ENCODE assay signal across 15 cellular contexts in genomic region chr6:106591111-106591825, GRCh38. TPM values are rescaled to one million over a fixed set of nuclear protein-coding genes. Genes with fewer than 3 reads are reported as not detected.
DNase-seq lines count a peak whose midpoint lies in the region; ATAC-seq and TF ChIP-seq lines count a peak whose summit lies in the region.
"Had no signal": no experiment of that assay in that cellular context is flagged by ENCODE, and none has a peak within 500 bp of the region (broad histone marks: within the 10 kb centered on the region; RNA-seq: fewer than 3 reads in every experiment).

No MANE protein-coding gene starts in this region.

- H3K4me3 Mint-ChIP-seq in WTC11 = no peak overlapping the region
- H3K4me3 Mint-ChIP-seq: activated CD8-positive, alpha-beta memory T cell treated with anti-CD3 and anti-CD28 coated beads, Interleukin-2, amount 10 ng/mL, durations not matched to agents 7 days and 5 days; stimulated activated naive CD8-positive, alpha-beta T cell treated with anti-CD3 and anti-CD28 coated beads, Interleukin-15, amount 100 ng/mL, for 72 hours had no signal

- no peaks in the 10 kb centered on the region for H3K27me3 Mint-ChIP-seq in WTC11 (ENCODE audit: low read depth)
- H3K27me3 Mint-ChIP-seq: activated CD8-positive, alpha-beta memory T cell treated with anti-CD3 and anti-CD28 coated beads, Interleukin-2, amount 10 ng/mL, durations not matched to agents 7 days and 5 days; stimulated activated naive CD8-positive, alpha-beta T cell treated with anti-CD3 and anti-CD28 coated beads, Interleukin-15, amount 100 ng/mL, for 72 hours had no signal

- H3K4me3 ChIP-seq in HFF-Myc (replicated peaks; ENCODE audit: low read depth, low read length) (no peak overlapping the region), fibroblast of villous mesenchyme (ENCODE audit: low read depth, low read length) (no peak overlapping the region)
- H3K4me3 ChIP-seq: adrenal gland had no signal

- POLR2A ChIA-PET in WTC11 (lab: Charles Lee) = no interaction called here

- no peak for TF ChIP-seq CTCF in HFF-Myc (IDR thresholded peaks at IDR 0.05; ENCODE audit: low read depth, low read length, missing control alignments)
- no peak for TF ChIP-seq CTCF in WTC11 (IDR thresholded peaks at IDR 0.05)
- no peak for TF ChIP-seq CTCF in fibroblast of villous mesenchyme (IDR thresholded peaks at IDR 0.05; ENCODE audit: insufficient read depth, low read depth, low read length)
- no peak for TF ChIP-seq CTCF in GM10266 (IDR thresholded peaks at IDR 0.05; ENCODE audit: control insufficient read depth, insufficient read depth, low read depth, missing control alignments)

- ATAC-seq in WTC11 = no peak
- ATAC-seq: activated CD8-positive, alpha-beta memory T cell treated with anti-CD3 and anti-CD28 coated beads, Interleukin-2, amount 10 ng/mL, durations not matched to agents 7 days and 5 days; stimulated activated naive CD8-positive, alpha-beta T cell treated with anti-CD3 and anti-CD28 coated beads, Interleukin-15, amount 100 ng/mL, for 72 hours had no signal

- CTCF ChIA-PET in WTC11 (lab: Charles Lee) = no interaction called here

- peaks cover 33% of the 10 kb centered on the region for H3K36me3 Mint-ChIP-seq in WTC11

- H3K4me1 Mint-ChIP-seq in WTC11 = peaks cover 5% of the 10 kb centered on the region
- H3K4me1 Mint-ChIP-seq: activated CD8-positive, alpha-beta memory T cell treated with anti-CD3 and anti-CD28 coated beads, Interleukin-2, amount 10 ng/mL, durations not matched to agents 7 days and 5 days had no signal

- peak; percentile 36 for DNase-seq in HFF-Myc (ENCODE audit: extremely low read depth, low read depth)
- no peak for DNase-seq in WTC11 (ENCODE audit: low spot score)
- DNase-seq in fibroblast of villous mesenchyme (ENCODE audit: low read depth) = peak; percentile 55
- peak; percentile 75 for DNase-seq in stromal cell of bone marrow (ENCODE audit: low read depth)
- no peak for DNase-seq in NCI-H1694 treated with DMSO at 0.1 percent for 48 hours (lab: John Stamatoyannopoulos, UW)
- DNase-seq in DMS53 treated with DMSO at 0.1 percent for 48 hours (lab: John Stamatoyannopoulos, UW; ENCODE audit: unreplicated experiment) = no peak
- DNase-seq in GM10266 (ENCODE audit: extremely low spot score) = no peak
- no peak for DNase-seq in NCI-H748 treated with DMSO at 0.1 percent for 48 hours (lab: John Stamatoyannopoulos, UW)
- DNase-seq: activated CD8-positive, alpha-beta memory T cell treated with anti-CD3 and anti-CD28 coated beads, Interleukin-2, amount 10 ng/mL, durations not matched to agents 7 days and 5 days; adrenal gland; left cardiac atrium; NCI-H1436 treated with DMSO at 0.1 percent for 48 hours; nucleus accumbens; stimulated activated CD4-positive, alpha-beta T cell treated with anti-CD3 and anti-CD28 coated beads, Interleukin-4, amount 100 ng/mL, for 4 hours; stimulated activated naive CD8-positive, alpha-beta T cell treated with anti-CD3 and anti-CD28 coated beads, Interleukin-15, amount 100 ng/mL, for 72 hours had no signal

- H3K27ac Mint-ChIP-seq in WTC11 = peak overlapping the region; percentile 71; the same call in 1 of the 2 replicates
- H3K27ac Mint-ChIP-seq: activated CD8-positive, alpha-beta memory T cell treated with anti-CD3 and anti-CD28 coated beads, Interleukin-2, amount 10 ng/mL, durations not matched to agents 7 days and 5 days; stimulated activated naive CD8-positive, alpha-beta T cell treated with anti-CD3 and anti-CD28 coated beads, Interleukin-15, amount 100 ng/mL, for 72 hours had no signal

- no peaks in the 10 kb centered on the region for H3K9me3 Mint-ChIP-seq in WTC11
- H3K9me3 Mint-ChIP-seq: stimulated activated naive CD8-positive, alpha-beta T cell treated with anti-CD3 and anti-CD28 coated beads, Interleukin-15, amount 100 ng/mL, for 72 hours had no signal

TF ChIP-seq in WTC11, 78 proteins besides CTCF, POLR2A, EP300 and RAD21 (continues in another document):
- TF ChIP-seq CREM (CRISPR knock-in tag; IDR thresholded peaks at IDR 0.05) (no peak), ARID4B (CRISPR knock-in tag; IDR thresholded peaks at IDR 0.05; ENCODE audit: borderline replicate concordance) (no peak), ETV6 (CRISPR knock-in tag; IDR thresholded peaks at IDR 0.05) (no peak), EMX1 (CRISPR knock-in tag; IDR thresholded peaks at IDR 0.05) (no peak), TCF7 (CRISPR knock-in tag; IDR thresholded peaks at IDR 0.05; ENCODE audit: low read depth) (no peak), AFF4 (CRISPR knock-in tag; IDR thresholded peaks at IDR 0.05; ENCODE audit: borderline replicate concordance) (no peak), ZNF121 (CRISPR knock-in tag; IDR thresholded peaks at IDR 0.05) (no peak), GABPB1 (CRISPR knock-in tag; IDR thresholded peaks at IDR 0.05) (no peak), IRF2 (CRISPR knock-in tag; IDR thresholded peaks at IDR 0.05; ENCODE audit: borderline replicate concordance, low read depth) (no peak), ESRRA (CRISPR knock-in tag; IDR thresholded peaks at IDR 0.05; ENCODE audit: borderline replicate concordance) (no peak), PREB (CRISPR knock-in tag; IDR thresholded peaks at IDR 0.05; ENCODE audit: borderline replicate concordance) (no peak), RORB (CRISPR knock-in tag; IDR thresholded peaks at IDR 0.05) (no peak), ZNF263 (CRISPR knock-in tag; IDR thresholded peaks at IDR 0.05; ENCODE audit: low read depth) (no peak)

RNA-seq across cellular contexts. Expression of gene RTN4IP1, which starts 38.0 kb away (rescaled TPM):
- total RNA-seq in WTC11 (2021) (16.3 to 19.2 TPM (median 17.8 TPM) in 3 replicates), fibroblast of villous mesenchyme (7.1 and 8.2 TPM in 2 replicates)

RNA-seq across cellular contexts. Expression of gene QRSL1, which starts 38.1 kb away (rescaled TPM):
- total RNA-seq in WTC11 (2021) (17.2 to 17.9 TPM (median 17.7 TPM) in 3 replicates), fibroblast of villous mesenchyme (10.3 and 16.0 TPM in 2 replicates)

Comparison
In these comparisons a context has a peak if more than half of its experiments do, and no peak if none do; other contexts are left out.
1. DNase-seq: peak in HFF-Myc (single experiment), fibroblast of villous mesenchyme (single experiment) and stromal cell of bone marrow (single experiment); none in WTC11 (single experiment), NCI-H1694 treated with DMSO at 0.1 percent for 48 hours (single experiment), DMS53 treated with DMSO at 0.1 percent for 48 hours (single experiment), GM10266 (single experiment) and NCI-H748 treated with DMSO at 0.1 percent for 48 hours (single experiment).